Comparison of ENCODE assay signal across 29 cellular contexts in the genomic region with DNA sequence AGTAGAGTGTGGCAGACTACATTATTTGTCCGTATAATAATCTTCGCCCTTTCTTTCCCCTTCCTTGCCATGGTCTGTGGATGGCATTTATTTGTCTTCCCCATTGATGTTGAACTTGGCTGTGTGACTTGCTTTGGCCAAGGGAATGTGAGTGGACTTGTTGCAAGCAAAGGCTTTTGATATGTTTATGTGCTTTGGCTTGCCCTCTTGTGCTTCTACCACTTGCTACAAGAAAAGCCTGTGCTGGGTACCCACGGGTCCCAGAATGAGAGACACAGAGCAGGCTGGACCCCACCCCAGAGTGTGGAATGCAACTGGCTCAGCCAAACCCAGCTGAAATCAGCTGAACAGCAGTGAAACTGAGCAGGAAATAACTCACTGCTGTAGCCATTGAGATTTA.
"Had no signal": no experiment of that assay in that cellular context is flagged by ENCODE, and none has a peak within 500 bp of the region (broad histone marks: within the 10 kb centered on the region; RNA-seq: fewer than 3 reads in every experiment).

No MANE protein-coding gene starts in this region.

- H3K4me3 Mint-ChIP-seq: activated CD4-positive, alpha-beta memory T cell treated with anti-CD3 and anti-CD28 coated beads, Interleukin-2, amount 10 ng/mL, durations not matched to agents 7 days and 5 days; activated CD4-positive, alpha-beta T cell treated with anti-CD3 and anti-CD28 coated beads for 36 hours; activated naive CD8-positive, alpha-beta T cell treated with anti-CD3 and anti-CD28 coated beads, Interleukin-2, amount 50 U/mL, for 24 hours had no signal

- H3K4me3 ChIP-seq: ascending aorta, MG63 had no signal

- H3K9me3 Mint-ChIP-seq: activated CD4-positive, alpha-beta memory T cell treated with anti-CD3 and anti-CD28 coated beads, Interleukin-2, amount 10 ng/mL, durations not matched to agents 7 days and 5 days; activated naive CD4-positive, alpha-beta T cell treated with anti-CD3 and anti-CD28 coated beads, Interleukin-2, amount 50 U/mL, for 72 hours; activated naive CD8-positive, alpha-beta T cell treated with anti-CD3 and anti-CD28 coated beads, Interleukin-2, amount 50 U/mL, for 24 hours; brain had no signal

- ATAC-seq: activated CD4-positive, alpha-beta T cell treated with anti-CD3 and anti-CD28 coated beads for 36 hours; activated naive CD4-positive, alpha-beta T cell treated with anti-CD3 and anti-CD28 coated beads, Interleukin-2, amount 50 U/mL, for 72 hours; activated naive CD8-positive, alpha-beta T cell treated with anti-CD3 and anti-CD28 coated beads, Interleukin-2, amount 50 U/mL, for 24 hours; HepG2; Panc1; Right ventricle myocardium inferior had no signal

- H3K4me1 Mint-ChIP-seq: activated CD4-positive, alpha-beta memory T cell treated with anti-CD3 and anti-CD28 coated beads, Interleukin-2, amount 10 ng/mL, durations not matched to agents 7 days and 5 days; activated CD4-positive, alpha-beta T cell treated with anti-CD3 and anti-CD28 coated beads for 36 hours; activated naive CD8-positive, alpha-beta T cell treated with anti-CD3 and anti-CD28 coated beads, Interleukin-2, amount 50 U/mL, for 24 hours had no signal

- H3K27ac ChIP-seq: ascending aorta, KMS-11, WERI-Rb-1 had no signal

- H3K36me3 ChIP-seq: ascending aorta, MG63, WERI-Rb-1 had no signal

- DNase-seq: activated CD4-positive, alpha-beta memory T cell treated with anti-CD3 and anti-CD28 coated beads, Interleukin-2, amount 10 ng/mL, durations not matched to agents 7 days and 5 days; activated CD4-positive, alpha-beta T cell treated with anti-CD3 and anti-CD28 coated beads for 36 hours; activated CD4-positive, alpha-beta T cell treated with anti-CD3 and anti-CD28 coated beads, Interleukin-2, amount 50 U/mL, for 1 hour; activated CD8-positive, alpha-beta memory T cell treated with anti-CD3 and anti-CD28 coated beads, Interleukin-2, amount 50 U/mL, for 4 hours; activated effector memory CD4-positive, alpha-beta T cell treated with Interleukin-2 at 50 U/mL for 16 hours; activated naive CD4-positive, alpha-beta T cell treated with Interleukin-2 at 50 U/mL for 16 hours; activated naive CD8-positive, alpha-beta T cell treated with anti-CD3 and anti-CD28 coated beads, Interleukin-2, amount 50 U/mL, for 24 hours; amniotic stem cell; MG63; MV-4-11; NCI-H1092 treated with DMSO at 0.1 percent for 48 hours; NCI-H1436; NCI-H1694 treated with DMSO at 0.1 percent for 48 hours; NCI-H2029 treated with DMSO at 0.1 percent for 48 hours; NCI-H345; NCI-H510A; NCI-H526 treated with DMSO at 0.1 percent for 48 hours; NCI-H82; RPMI8226; SK-N-SH; T-helper 1 cell; WERI-Rb-1 had no signal

- H3K27me3 Mint-ChIP-seq: activated CD4-positive, alpha-beta memory T cell treated with anti-CD3 and anti-CD28 coated beads, Interleukin-2, amount 10 ng/mL, durations not matched to agents 7 days and 5 days had no signal

- H3K9me3 ChIP-seq: ascending aorta, MG63, SK-N-SH had no signal

- H3K27ac Mint-ChIP-seq: activated CD4-positive, alpha-beta memory T cell treated with anti-CD3 and anti-CD28 coated beads, Interleukin-2, amount 10 ng/mL, durations not matched to agents 7 days and 5 days; activated CD4-positive, alpha-beta T cell treated with anti-CD3 and anti-CD28 coated beads for 36 hours; activated naive CD4-positive, alpha-beta T cell treated with anti-CD3 and anti-CD28 coated beads, Interleukin-2, amount 50 U/mL, for 72 hours; activated naive CD8-positive, alpha-beta T cell treated with anti-CD3 and anti-CD28 coated beads, Interleukin-2, amount 50 U/mL, for 24 hours had no signal

- H3K36me3 Mint-ChIP-seq: activated naive CD4-positive, alpha-beta T cell treated with anti-CD3 and anti-CD28 coated beads, Interleukin-2, amount 50 U/mL, for 72 hours; brain had no signal

- H3K27me3 ChIP-seq: ascending aorta, MG63 had no signal
